ENCODE assay signal across 1 cellular context in genomic region chr5:151034422-151035379, GRCh38.
TF ChIP-seq lines count a peak whose summit lies in the region.

No MANE protein-coding gene starts in this region.

TF ChIP-seq in HepG2, 621 proteins besides CTCF, POLR2A, EP300 and RAD21:
- TF ChIP-seq HNRNPL (IDR thresholded peaks at IDR 0.05; ENCODE audit: low read depth, low read length) (peak; percentile 98), ZNF773 (CRISPR knock-in tag; IDR thresholded peaks at IDR 0.05; ENCODE audit: borderline replicate concordance) (no peak), ZFP36L1 (CRISPR knock-in tag; IDR thresholded peaks at IDR 0.05) (no peak), MNT (IDR thresholded peaks at IDR 0.05) (peak; percentile 72), HIC2 (CRISPR knock-in tag; IDR thresholded peaks at IDR 0.05; ENCODE audit: low read depth) (0 out of 2 replicates have a peak, but pooled peaks have one; percentile 34)
